In genomic region chr17:50817142-50817751, GRCh38 we compare ENCODE assay signal across 8 cellular contexts. TPM values are rescaled to one million over a fixed set of nuclear protein-coding genes. Genes with fewer than 3 reads are reported as not detected.
A peak's percentile ranks its signal among the peaks of the same experiment; 100 is the strongest.
DNase-seq lines count a peak whose midpoint lies in the region; ATAC-seq and TF ChIP-seq lines count a peak whose summit lies in the region.

No MANE protein-coding gene starts in this region.

- no peaks in the 10 kb centered on the region for H3K9me3 Mint-ChIP-seq in central memory CD8-positive, alpha-beta T cell

- H3K27ac ChIP-seq in A673 (ENCODE audit: low read depth, low read length, poor library complexity, severe bottlenecking) = no peak overlapping the region

- H3K27ac Mint-ChIP-seq in central memory CD8-positive, alpha-beta T cell (ENCODE audit: low read depth) = no peak overlapping the region

- BruUV-seq in A673 (replicated peaks; lab: Mats Ljungman, UMichigan) = no TSS peak

- H3K4me1 Mint-ChIP-seq in central memory CD8-positive, alpha-beta T cell = peaks cover 9% of the 10 kb centered on the region

- peaks cover 2% of the 10 kb centered on the region for H3K36me3 Mint-ChIP-seq in central memory CD8-positive, alpha-beta T cell (ENCODE audit: insufficient read depth)

- H3K4me3 ChIP-seq in A673 (ENCODE audit: low read depth, low read length, poor library complexity, severe bottlenecking) = no peak overlapping the region

- H3K27me3 ChIP-seq in A673 (replicated peaks; ENCODE audit: insufficient read depth, low read depth, low read length, poor library complexity) = no peaks in the 10 kb centered on the region

- POLR2A ChIA-PET in A673 (lab: Charles Lee; ENCODE audit: low non-redundant PET) = no interaction called here

- peak; percentile 92 for TF ChIP-seq CTCF in A673 (conservative IDR thresholded peaks at IDR 0.05; ENCODE audit: low read depth, low read length)

- H3K9me3 ChIP-seq in A673 (ENCODE audit: low read depth, low read length, poor library complexity, severe bottlenecking) = no peaks in the 10 kb centered on the region

- peak; percentile 55 for DNase-seq in A673 (ENCODE audit: low spot score)
- DNase-seq in HCEC 1CT = peak; percentile 31
- DNase-seq in central memory CD8-positive, alpha-beta T cell (ENCODE audit: low spot score in 2 of 2) = peak; percentile 20 to 48
- peak; percentile 64 for DNase-seq in midbrain (lab: John Stamatoyannopoulos, UW)
- DNase-seq in stimulated activated CD8-positive, alpha-beta memory T cell treated with anti-CD3 and anti-CD28 coated beads, Interleukin-7, amount 100 ng/mL, for 24 hours (ENCODE audit: low read depth) = peak; percentile 35

- no peaks in the 10 kb centered on the region for H3K36me3 ChIP-seq in A673 (ENCODE audit: insufficient read depth, low read length, poor library complexity, severe bottlenecking)

- H3K4me3 Mint-ChIP-seq in central memory CD8-positive, alpha-beta T cell = no peak overlapping the region

- H3K27me3 Mint-ChIP-seq in central memory CD8-positive, alpha-beta T cell = peaks cover 14% of the 10 kb centered on the region

- intact Hi-C loops in A673 (cut with micrococcal nuclease; ENCODE audit: unreplicated experiment) = no loop called here

- peaks cover 5% of the 10 kb centered on the region for H3K4me1 ChIP-seq in A673 (ENCODE audit: insufficient read depth, low read length, poor library complexity, severe bottlenecking)

- peak; percentile 59 to 67 for ATAC-seq in activated CD4-positive, CD25-positive, alpha-beta regulatory T cell treated with anti-CD3 and anti-CD28 coated beads, Interleukin-2, amount 50 U/mL, for 24 hours
- no peak for ATAC-seq in central memory CD8-positive, alpha-beta T cell (replicated peaks; ENCODE audit: extremely low read depth, poor library complexity, severe bottlenecking)
- ATAC-seq in GM21825 (IDR thresholded peaks at IDR 0.05; ENCODE audit: unreplicated experiment) (no peak), GM21447 (IDR thresholded peaks at IDR 0.05; ENCODE audit: unreplicated experiment) (no peak)

- CTCF ChIA-PET in A673 (lab: Charles Lee) = interaction anchor here (0.6 kb wide), 3 partner anchors 9 to 277 kb away, joined by 3 to 10 read pairs (median 5); no protein-coding TSS in a partner anchor

RNA-seq across cellular contexts. Expression of gene WFIKKN2, which starts 18.1 kb away (rescaled TPM):
- not detected in 2 replicates for total RNA-seq in A673 (2021)

RNA-seq across cellular contexts. Expression of gene TOB1, which starts 48.9 kb away (rescaled TPM):
- 19.3 and 24.4 TPM in 2 replicates for total RNA-seq in A673 (2021)

RNA-seq across cellular contexts. Expression of gene ANKRD40CL, which starts 49.9 kb away (rescaled TPM):
- not detected in 2 replicates for total RNA-seq in A673 (2021)

Comparison
In these comparisons a context has a peak if more than half of its experiments do, and no peak if none do; other contexts are left out.
1. ATAC-seq: peak in activated CD4-positive, CD25-positive, alpha-beta regulatory T cell treated with anti-CD3 and anti-CD28 coated beads, Interleukin-2, amount 50 U/mL, for 24 hours (2 of 2); none in central memory CD8-positive, alpha-beta T cell (single experiment), GM21825 (single experiment) and GM21447 (single experiment).
2. Peak in every context shown above with its lines, with median percentiles within 50 percentile points of each other: DNase-seq.